ENCODE assay signal across 16 cellular contexts in genomic region chr5:55969956-55970355, GRCh38. TPM values are rescaled to one million over a fixed set of nuclear protein-coding genes. Genes with fewer than 3 reads are reported as not detected.
DNase-seq lines count a peak whose midpoint lies in the region; ATAC-seq lines count a peak whose summit lies in the region.
"Had no signal": no experiment of that assay in that cellular context is flagged by ENCODE, and none has a peak within 500 bp of the region (broad histone marks: within the 10 kb centered on the region; RNA-seq: fewer than 3 reads in every experiment).

No MANE protein-coding gene starts in this region.

- no peak for DNase-seq in stimulated activated naive CD8-positive, alpha-beta T cell treated with anti-CD3 and anti-CD28 coated beads, Interleukin-15, Interleukin-2, amounts not matched to agents 100 U/mL and 50 U/mL, for 24 hours
- DNase-seq in T-cell = no peak
- peak; percentile 40 for DNase-seq in fibroblast of peridontal ligament (ENCODE audit: extremely low read depth)
- DNase-seq in stimulated activated CD4-positive, alpha-beta T cell treated with anti-CD3 and anti-CD28 coated beads, Interleukin-1b, Interleukin-23, amount 100 ng/mL, for 48 hours = no peak
- no peak for DNase-seq in amniotic stem cell (lab: John Stamatoyannopoulos, UW)
- DNase-seq in NCI-H2196 treated with DMSO at 0.1 percent for 48 hours (lab: John Stamatoyannopoulos, UW; ENCODE audit: unreplicated experiment) = no peak
- DNase-seq in C1 segment of cervical spinal cord (lab: John Stamatoyannopoulos, UW) = no peak
- DNase-seq: activated CD4-positive, CD25-positive, alpha-beta regulatory T cell treated with anti-CD3 and anti-CD28 coated beads, Interleukin-2, amount 50 U/mL, for 72 hours; cerebellar nuclear complex; hypothalamus; left ventricle myocardium superior; NCI-H2171 treated with DMSO at 0.1 percent for 48 hours; stimulated activated CD4-positive, alpha-beta T cell treated with anti-CD3 and anti-CD28 coated beads, Interleukin-4, amount 100 ng/mL, for 24 hours had no signal

- POLR2A ChIA-PET in T-cell (lab: Charles Lee) = interaction anchor here in 1 of 2 donors (0.6 kb wide), 1 partner anchor 905 kb away, joined by 3 read pairs; no protein-coding TSS in a partner anchor

- no peaks in the 10 kb centered on the region for H3K9me3 Mint-ChIP-seq in stimulated activated naive CD8-positive, alpha-beta T cell treated with anti-CD3 and anti-CD28 coated beads, Interleukin-15, Interleukin-2, amounts not matched to agents 100 ng/mL and 50 ng/mL, for 24 hours
- H3K9me3 Mint-ChIP-seq in T-cell = no peaks in the 10 kb centered on the region
- H3K9me3 Mint-ChIP-seq: nephron had no signal

- H3K36me3 Mint-ChIP-seq in stimulated activated naive CD8-positive, alpha-beta T cell treated with anti-CD3 and anti-CD28 coated beads, Interleukin-15, Interleukin-2, amounts not matched to agents 100 ng/mL and 50 ng/mL, for 24 hours (ENCODE audit: low read depth) = peaks cover 72% of the 10 kb centered on the region
- H3K36me3 Mint-ChIP-seq in T-cell = peaks cover 37% of the 10 kb centered on the region

- CTCF ChIA-PET in T-cell (lab: Charles Lee) = interaction anchor here (0.5 to 1.3 kb wide), 4 partner anchors 12 to 193 kb away, joined by 3 to 5 read pairs (median 4); no protein-coding TSS in a partner anchor

- H3K27ac Mint-ChIP-seq in stimulated activated naive CD8-positive, alpha-beta T cell treated with anti-CD3 and anti-CD28 coated beads, Interleukin-15, Interleukin-2, amounts not matched to agents 100 ng/mL and 50 ng/mL, for 24 hours = peak overlapping the region; percentile 38
- H3K27ac Mint-ChIP-seq in T-cell = peak overlapping the region; percentile 62 to 79
- H3K27ac Mint-ChIP-seq: nephron had no signal

- ATAC-seq in stimulated activated naive CD8-positive, alpha-beta T cell treated with anti-CD3 and anti-CD28 coated beads, Interleukin-15, Interleukin-2, amounts not matched to agents 100 U/mL and 50 U/mL, for 24 hours = no peak
- ATAC-seq in T-cell (replicated peaks in 1 of 4) = no peak
- ATAC-seq: GM12878, left ventricle myocardium superior had no signal

- H3K27me3 Mint-ChIP-seq in stimulated activated naive CD8-positive, alpha-beta T cell treated with anti-CD3 and anti-CD28 coated beads, Interleukin-15, Interleukin-2, amounts not matched to agents 100 ng/mL and 50 ng/mL, for 24 hours = no peaks in the 10 kb centered on the region
- no peaks in the 10 kb centered on the region for H3K27me3 Mint-ChIP-seq in T-cell

- peaks cover 26% of the 10 kb centered on the region for H3K4me1 Mint-ChIP-seq in stimulated activated naive CD8-positive, alpha-beta T cell treated with anti-CD3 and anti-CD28 coated beads, Interleukin-15, Interleukin-2, amounts not matched to agents 100 ng/mL and 50 ng/mL, for 24 hours (ENCODE audit: low read depth)
- H3K4me1 Mint-ChIP-seq in T-cell = peaks cover 61 to 78% (median 67%) of the 10 kb centered on the region in 3 donors

- H3K4me3 Mint-ChIP-seq in stimulated activated naive CD8-positive, alpha-beta T cell treated with anti-CD3 and anti-CD28 coated beads, Interleukin-15, Interleukin-2, amounts not matched to agents 100 ng/mL and 50 ng/mL, for 24 hours = no peak overlapping the region
- H3K4me3 Mint-ChIP-seq in T-cell = peak overlapping the region in 2 of 3 donors; percentile 1 to 31
- H3K4me3 Mint-ChIP-seq: nephron had no signal

RNA-seq across cellular contexts. Expression of gene IL6ST, which starts 24.8 kb away (rescaled TPM):
- total RNA-seq in T-cell = 100 to 1,000 TPM; 113 to 330 (median 129) TPM
